ENCODE assay signal across 2 cellular contexts in genomic region chr2:8145385-8145784, GRCh38.
TF ChIP-seq lines count a peak whose summit lies in the region.

No MANE protein-coding gene starts in this region.

TF ChIP-seq in liver, 16 proteins besides CTCF, POLR2A, EP300 and RAD21 (continued from another document):
- TF ChIP-seq, protein P1, sequence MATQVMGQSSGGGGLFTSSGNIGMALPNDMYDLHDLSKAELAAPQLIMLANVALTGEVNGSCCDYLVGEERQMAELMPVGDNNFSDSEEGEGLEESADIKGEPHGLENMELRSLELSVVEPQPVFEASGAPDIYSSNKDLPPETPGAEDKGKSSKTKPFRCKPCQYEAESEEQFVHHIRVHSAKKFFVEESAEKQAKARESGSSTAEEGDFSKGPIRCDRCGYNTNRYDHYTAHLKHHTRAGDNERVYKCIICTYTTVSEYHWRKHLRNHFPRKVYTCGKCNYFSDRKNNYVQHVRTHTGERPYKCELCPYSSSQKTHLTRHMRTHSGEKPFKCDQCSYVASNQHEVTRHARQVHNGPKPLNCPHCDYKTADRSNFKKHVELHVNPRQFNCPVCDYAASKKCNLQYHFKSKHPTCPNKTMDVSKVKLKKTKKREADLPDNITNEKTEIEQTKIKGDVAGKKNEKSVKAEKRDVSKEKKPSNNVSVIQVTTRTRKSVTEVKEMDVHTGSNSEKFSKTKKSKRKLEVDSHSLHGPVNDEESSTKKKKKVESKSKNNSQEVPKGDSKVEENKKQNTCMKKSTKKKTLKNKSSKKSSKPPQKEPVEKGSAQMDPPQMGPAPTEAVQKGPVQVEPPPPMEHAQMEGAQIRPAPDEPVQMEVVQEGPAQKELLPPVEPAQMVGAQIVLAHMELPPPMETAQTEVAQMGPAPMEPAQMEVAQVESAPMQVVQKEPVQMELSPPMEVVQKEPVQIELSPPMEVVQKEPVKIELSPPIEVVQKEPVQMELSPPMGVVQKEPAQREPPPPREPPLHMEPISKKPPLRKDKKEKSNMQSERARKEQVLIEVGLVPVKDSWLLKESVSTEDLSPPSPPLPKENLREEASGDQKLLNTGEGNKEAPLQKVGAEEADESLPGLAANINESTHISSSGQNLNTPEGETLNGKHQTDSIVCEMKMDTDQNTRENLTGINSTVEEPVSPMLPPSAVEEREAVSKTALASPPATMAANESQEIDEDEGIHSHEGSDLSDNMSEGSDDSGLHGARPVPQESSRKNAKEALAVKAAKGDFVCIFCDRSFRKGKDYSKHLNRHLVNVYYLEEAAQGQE (IDR thresholded peaks at IDR 0.05) = no peak
- TF ChIP-seq HNF4G (IDR thresholded peaks at IDR 0.05) (no peak), MAX (IDR thresholded peaks at IDR 0.05) (no peak), FOXA1 (IDR thresholded peaks at IDR 0.05) (no peak), RXRA (IDR thresholded peaks at IDR 0.05) (no peak), YY1 (IDR thresholded peaks at IDR 0.05) (no peak), ZBTB33 (IDR thresholded peaks at IDR 0.05) (no peak)

TF ChIP-seq in HepG2, 621 proteins besides CTCF, POLR2A, EP300 and RAD21 (continued from another document):
- no peak for TF ChIP-seq SNAPC4 (CRISPR knock-in tag; IDR thresholded peaks at IDR 0.05)
- TF ChIP-seq, protein P2, sequence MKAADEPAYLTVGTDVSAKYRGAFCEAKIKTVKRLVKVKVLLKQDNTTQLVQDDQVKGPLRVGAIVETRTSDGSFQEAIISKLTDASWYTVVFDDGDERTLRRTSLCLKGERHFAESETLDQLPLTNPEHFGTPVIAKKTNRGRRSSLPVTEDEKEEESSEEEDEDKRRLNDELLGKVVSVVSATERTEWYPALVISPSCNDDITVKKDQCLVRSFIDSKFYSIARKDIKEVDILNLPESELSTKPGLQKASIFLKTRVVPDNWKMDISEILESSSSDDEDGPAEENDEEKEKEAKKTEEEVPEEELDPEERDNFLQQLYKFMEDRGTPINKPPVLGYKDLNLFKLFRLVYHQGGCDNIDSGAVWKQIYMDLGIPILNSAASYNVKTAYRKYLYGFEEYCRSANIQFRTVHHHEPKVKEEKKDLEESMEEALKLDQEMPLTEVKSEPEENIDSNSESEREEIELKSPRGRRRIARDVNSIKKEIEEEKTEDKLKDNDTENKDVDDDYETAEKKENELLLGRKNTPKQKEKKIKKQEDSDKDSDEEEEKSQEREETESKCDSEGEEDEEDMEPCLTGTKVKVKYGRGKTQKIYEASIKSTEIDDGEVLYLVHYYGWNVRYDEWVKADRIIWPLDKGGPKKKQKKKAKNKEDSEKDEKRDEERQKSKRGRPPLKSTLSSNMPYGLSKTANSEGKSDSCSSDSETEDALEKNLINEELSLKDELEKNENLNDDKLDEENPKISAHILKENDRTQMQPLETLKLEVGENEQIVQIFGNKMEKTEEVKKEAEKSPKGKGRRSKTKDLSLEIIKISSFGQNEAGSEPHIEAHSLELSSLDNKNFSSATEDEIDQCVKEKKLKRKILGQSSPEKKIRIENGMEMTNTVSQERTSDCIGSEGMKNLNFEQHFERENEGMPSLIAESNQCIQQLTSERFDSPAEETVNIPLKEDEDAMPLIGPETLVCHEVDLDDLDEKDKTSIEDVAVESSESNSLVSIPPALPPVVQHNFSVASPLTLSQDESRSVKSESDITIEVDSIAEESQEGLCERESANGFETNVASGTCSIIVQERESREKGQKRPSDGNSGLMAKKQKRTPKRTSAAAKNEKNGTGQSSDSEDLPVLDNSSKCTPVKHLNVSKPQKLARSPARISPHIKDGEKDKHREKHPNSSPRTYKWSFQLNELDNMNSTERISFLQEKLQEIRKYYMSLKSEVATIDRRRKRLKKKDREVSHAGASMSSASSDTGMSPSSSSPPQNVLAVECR (CRISPR knock-in tag; IDR thresholded peaks at IDR 0.05; ENCODE audit: borderline replicate concordance) = no peak
